In genomic region chr20:2133318-2134183, GRCh38 we compare ENCODE assay signal across 10 cellular contexts. TPM values are rescaled to one million over a fixed set of nuclear protein-coding genes. Genes with fewer than 3 reads are reported as not detected.
DNase-seq lines count a peak whose midpoint lies in the region; ATAC-seq and TF ChIP-seq lines count a peak whose summit lies in the region.
"Had no signal": no experiment of that assay in that cellular context is flagged by ENCODE, and none has a peak within 500 bp of the region (broad histone marks: within the 10 kb centered on the region; RNA-seq: fewer than 3 reads in every experiment).

No MANE protein-coding gene starts in this region.

- no peaks in the 10 kb centered on the region for H3K27me3 Mint-ChIP-seq in CD4-positive, CD25-positive, alpha-beta regulatory T cell

- no peaks in the 10 kb centered on the region for H3K9me3 Mint-ChIP-seq in CD4-positive, CD25-positive, alpha-beta regulatory T cell

- peaks cover 11 to 72% (median 42%) of the 10 kb centered on the region in 4 donors for H3K4me1 Mint-ChIP-seq in CD4-positive, CD25-positive, alpha-beta regulatory T cell

- H3K27ac ChIP-seq in CD4-positive, CD25-positive, alpha-beta regulatory T cell (ENCODE audit: insufficient read depth, low read length, poor library complexity, severe bottlenecking), result no peak overlapping the region
- H3K27ac ChIP-seq in PC-9 (peak overlapping the region; percentile 73), rectal smooth muscle tissue (ENCODE audit: low read depth, low read length) (peak overlapping the region; percentile 66)

- no peaks in the 10 kb centered on the region for H3K9me3 ChIP-seq in CD4-positive, CD25-positive, alpha-beta regulatory T cell (ENCODE audit: control insufficient read depth in 2 of 2, low read length in 2 of 2)
- H3K9me3 ChIP-seq in PC-9 (ENCODE audit: insufficient read depth, low read depth), result no peaks in the 10 kb centered on the region

- H3K4me2 ChIP-seq in PC-9, result peak overlapping the region; percentile 80

- no peaks in the 10 kb centered on the region for H3K27me3 ChIP-seq in CD4-positive, CD25-positive, alpha-beta regulatory T cell (ENCODE audit: control insufficient read depth, insufficient read depth, low read length)
- H3K27me3 ChIP-seq in PC-9 (ENCODE audit: insufficient read depth, low read depth) (no peaks in the 10 kb centered on the region), rectal smooth muscle tissue (ENCODE audit: control insufficient read depth, insufficient read depth, low read length) (no peaks in the 10 kb centered on the region)

- peaks cover 34% of the 10 kb centered on the region for H3F3A ChIP-seq in PC-9 (ENCODE audit: insufficient read depth, low read depth)

- no peak overlapping the region for H3K4me3 Mint-ChIP-seq in CD4-positive, CD25-positive, alpha-beta regulatory T cell

- H3K36me3 Mint-ChIP-seq in CD4-positive, CD25-positive, alpha-beta regulatory T cell, result peaks cover 16% of the 10 kb centered on the region

- intact Hi-C loops in PC-9 (cut with micrococcal nuclease; ENCODE audit: unreplicated experiment), result loop anchor here (2.0 kb wide), 1 partner anchor 25 kb away; no protein-coding TSS in a partner anchor

- H3K9me2 ChIP-seq in PC-9 (ENCODE audit: insufficient read depth), result no peaks in the 10 kb centered on the region

- H2AFZ ChIP-seq in PC-9, result no peak overlapping the region

- H3K27ac Mint-ChIP-seq in CD4-positive, CD25-positive, alpha-beta regulatory T cell, result peak overlapping the region in 2 of 3 donors; percentile 56 to 59

- peaks cover 3% of the 10 kb centered on the region for H3K36me3 ChIP-seq in CD4-positive, CD25-positive, alpha-beta regulatory T cell (ENCODE audit: control insufficient read depth, insufficient read depth, low read length)
- H3K36me3 ChIP-seq in PC-9 (ENCODE audit: low read depth) (no peaks in the 10 kb centered on the region), rectal smooth muscle tissue (ENCODE audit: control insufficient read depth, insufficient read depth, low read length) (no peaks in the 10 kb centered on the region)

- CTCF ChIA-PET in PC-9 (lab: Charles Lee), result no interaction called here

- POLR2A ChIA-PET in PC-9 (lab: Charles Lee; ENCODE audit: unreplicated experiment), result no interaction called here

- no peaks in the 10 kb centered on the region for H3K4me1 ChIP-seq in CD4-positive, CD25-positive, alpha-beta regulatory T cell (ENCODE audit: control insufficient read depth, insufficient read depth, low read length, poor library complexity, severe bottlenecking)
- H3K4me1 ChIP-seq in PC-9 (replicated peaks; ENCODE audit: insufficient read depth) (peaks cover 53% of the 10 kb centered on the region), rectal smooth muscle tissue (ENCODE audit: control insufficient read depth, insufficient read depth, low read length) (peaks cover 18% of the 10 kb centered on the region)

- no peak for ATAC-seq in CD4-positive, CD25-positive, alpha-beta regulatory T cell (ENCODE audit: low read depth in 2 of 2)
- no peak for ATAC-seq in GM18867 (IDR thresholded peaks at IDR 0.05; ENCODE audit: unreplicated experiment)

- DNase-seq in CD4-positive, CD25-positive, alpha-beta regulatory T cell, result no peak
- DNase-seq in PC-9 (peak; percentile 56 to 81), fibroblast of pulmonary artery (ENCODE audit: low read depth) (peak; percentile 73), nucleus accumbens (lab: John Stamatoyannopoulos, UW) (no peak), H4 (ENCODE audit: low spot score) (no peak)
- DNase-seq in effector CD4-positive, alpha-beta T cell, result no peak
- DNase-seq: kidney, NCI-H774 had no signal

- peaks cover 97% of the 10 kb centered on the region for H3K79me2 ChIP-seq in PC-9 (ENCODE audit: low read depth)

- TF ChIP-seq CTCF in PC-9 (conservative IDR thresholded peaks at IDR 0.05) (no peak), fibroblast of pulmonary artery (IDR thresholded peaks at IDR 0.05; ENCODE audit: low read length, missing control alignments) (no peak)

- no TSS peak for BruUV-seq in PC-9 (replicated peaks; lab: Mats Ljungman, UMichigan)

- no peak overlapping the region for H3K9ac ChIP-seq in rectal smooth muscle tissue (ENCODE audit: low read length)

- peaks cover 59% of the 10 kb centered on the region for H4K20me1 ChIP-seq in PC-9 (ENCODE audit: insufficient read depth)

- H3K4me3 ChIP-seq in CD4-positive, CD25-positive, alpha-beta regulatory T cell (ENCODE audit: low read depth, low read length), result no peak overlapping the region
- H3K4me3 ChIP-seq in PC-9 (peak overlapping the region; percentile 47; the same call in 1 of the 2 replicates), fibroblast of pulmonary artery (replicated peaks; ENCODE audit: low read depth, low read length) (no peak overlapping the region), rectal smooth muscle tissue (ENCODE audit: low read length) (no peak overlapping the region)

RNA-seq across cellular contexts. Expression of gene STK35, which starts 31.9 kb away (rescaled TPM):
- 15.7 TPM for total RNA-seq in CD4-positive, CD25-positive, alpha-beta regulatory T cell
- polyA plus RNA-seq in CD4-positive, CD25-positive, alpha-beta regulatory T cell, result 1 to 10 TPM; 5.1 to 8.5 (median 7.4) TPM
- 36.7 and 38.4 TPM in 2 replicates for total RNA-seq in PC-9 (2021)
- total RNA-seq in H4 (2014; rRNA removed; shearing (Covaris generic)), result 10.4 and 19.1 TPM in 2 replicates

Comparison
In these comparisons a context has a peak if more than half of its experiments do, and no peak if none do; other contexts are left out.
1. DNase-seq: peak in PC-9 (2 of 2) and fibroblast of pulmonary artery (single experiment); none in CD4-positive, CD25-positive, alpha-beta regulatory T cell (0 of 3), effector CD4-positive, alpha-beta T cell (single experiment), nucleus accumbens (0 of 56) and H4 (single experiment).